Comparison of ENCODE assay signal across 8 cellular contexts in genomic region chr16:78437352-78437968, GRCh38.
DNase-seq lines count a peak whose midpoint lies in the region; ATAC-seq, FAIRE-seq and TF ChIP-seq lines count a peak whose summit lies in the region.

No MANE protein-coding gene starts in this region.

- H3K4me1 Mint-ChIP-seq in CD4-positive, CD25-positive, alpha-beta regulatory T cell: peaks cover 0 to 5% (median 3%) of the 10 kb centered on the region in 4 donors
- no peaks in the 10 kb centered on the region for H3K4me1 Mint-ChIP-seq in stimulated activated effector memory CD8-positive, alpha-beta T cell treated with anti-CD3 and anti-CD28 coated beads, Interleukin-12 subunit alpha, Interleukin-12 subunit beta, amount 100 ng/mL, for 72 hours
- no peaks in the 10 kb centered on the region for H3K4me1 Mint-ChIP-seq in stimulated activated memory B cell treated with anti-CD40 and anti-IgM and Interleukin-4, amounts not matched to agents 10 μg/mL and 1 μg/mL and 100 μg/mL, for 72 hours

- H3K4me1 ChIP-seq in CD4-positive, CD25-positive, alpha-beta regulatory T cell (ENCODE audit: control insufficient read depth, insufficient read depth, low read length, poor library complexity, severe bottlenecking): no peaks in the 10 kb centered on the region
- H3K4me1 ChIP-seq in Peyer's patch (no peaks in the 10 kb centered on the region), ascending aorta (no peaks in the 10 kb centered on the region), kidney (ENCODE audit: control insufficient read depth in 1 of 2, insufficient read depth in 1 of 2, low read depth in 1 of 2, low read length in 2 of 2) (peaks cover 0 to 5% of the 10 kb centered on the region in 2 donors)

- no peaks in the 10 kb centered on the region for H3K9me3 ChIP-seq in CD4-positive, CD25-positive, alpha-beta regulatory T cell (ENCODE audit: control insufficient read depth in 2 of 2, low read length in 2 of 2)
- H3K9me3 ChIP-seq in Peyer's patch: no peaks in the 10 kb centered on the region
- no peaks in the 10 kb centered on the region for H3K9me3 ChIP-seq in ascending aorta
- no peaks in the 10 kb centered on the region for H3K9me3 ChIP-seq in kidney (ENCODE audit: control insufficient read depth in 1 of 2, low read length in 2 of 2)

- TF ChIP-seq POLR2A in Peyer's patch (IDR thresholded peaks at IDR 0.05): no peak

- H3K4me3 ChIP-seq in CD4-positive, CD25-positive, alpha-beta regulatory T cell (ENCODE audit: low read depth, low read length): no peak overlapping the region
- H3K4me3 ChIP-seq in Peyer's patch (no peak overlapping the region), ascending aorta (no peak overlapping the region), kidney (ENCODE audit: low read length in 2 of 2) (no peak overlapping the region)

- no peaks in the 10 kb centered on the region for H3K27me3 Mint-ChIP-seq in CD4-positive, CD25-positive, alpha-beta regulatory T cell
- no peaks in the 10 kb centered on the region for H3K27me3 Mint-ChIP-seq in stimulated activated memory B cell treated with anti-CD40 and anti-IgM and Interleukin-4, amounts not matched to agents 10 μg/mL and 1 μg/mL and 100 μg/mL, for 72 hours

- FAIRE-seq in kidney (lab: Jason Lieb, UNC): no peak

- no peaks in the 10 kb centered on the region for H3K36me3 ChIP-seq in CD4-positive, CD25-positive, alpha-beta regulatory T cell (ENCODE audit: control insufficient read depth, insufficient read depth, low read length)
- H3K36me3 ChIP-seq in Peyer's patch (no peaks in the 10 kb centered on the region), ascending aorta (peaks cover 0 to 3% of the 10 kb centered on the region in 2 donors), kidney (ENCODE audit: control insufficient read depth in 1 of 2, insufficient read depth in 2 of 2, low read length in 2 of 2) (no peaks in the 10 kb centered on the region)

- peaks cover 19% of the 10 kb centered on the region for H3K36me3 Mint-ChIP-seq in CD4-positive, CD25-positive, alpha-beta regulatory T cell
- H3K36me3 Mint-ChIP-seq in stimulated activated effector memory CD8-positive, alpha-beta T cell treated with anti-CD3 and anti-CD28 coated beads, Interleukin-12 subunit alpha, Interleukin-12 subunit beta, amount 100 ng/mL, for 72 hours: peaks cover 5% of the 10 kb centered on the region
- peaks cover 20% of the 10 kb centered on the region for H3K36me3 Mint-ChIP-seq in stimulated activated memory B cell treated with anti-CD40 and anti-IgM and Interleukin-4, amounts not matched to agents 10 μg/mL and 1 μg/mL and 100 μg/mL, for 72 hours

- no peak overlapping the region for H3K9ac ChIP-seq in kidney (ENCODE audit: low read length in 2 of 2)

- no peak overlapping the region for H3K4me3 Mint-ChIP-seq in CD4-positive, CD25-positive, alpha-beta regulatory T cell
- no peak overlapping the region for H3K4me3 Mint-ChIP-seq in stimulated activated effector memory CD8-positive, alpha-beta T cell treated with anti-CD3 and anti-CD28 coated beads, Interleukin-12 subunit alpha, Interleukin-12 subunit beta, amount 100 ng/mL, for 72 hours
- no peak overlapping the region for H3K4me3 Mint-ChIP-seq in stimulated activated memory B cell treated with anti-CD40 and anti-IgM and Interleukin-4, amounts not matched to agents 10 μg/mL and 1 μg/mL and 100 μg/mL, for 72 hours

- peak; percentile 45 to 82 (median 64) for TF ChIP-seq CTCF in Peyer's patch (IDR thresholded peaks at IDR 0.05)
- TF ChIP-seq CTCF in ascending aorta (IDR thresholded peaks at IDR 0.05): peak in 2 of 3 experiments; percentile 79 to 81
- peak; percentile 69 for TF ChIP-seq CTCF in kidney (IDR thresholded peaks at IDR 0.05; ENCODE audit: borderline replicate concordance, extremely low read depth, insufficient read depth)

- intact Hi-C loops in ascending aorta (cut with DNase I) (loop anchor here (5.0 kb wide), 1 partner anchor 315 kb away; no protein-coding TSS in a partner anchor), kidney (cut with DNase I) (no loop called here), posterior vena cava (cut with DNase I) (no loop called here)

- no peak overlapping the region for H3K27ac ChIP-seq in CD4-positive, CD25-positive, alpha-beta regulatory T cell (ENCODE audit: insufficient read depth, low read length, poor library complexity, severe bottlenecking)
- H3K27ac ChIP-seq in Peyer's patch (no peak overlapping the region), ascending aorta (no peak overlapping the region), kidney (ENCODE audit: low read depth in 2 of 2, low read length in 2 of 2) (no peak overlapping the region)

- peaks cover 0 to 2% (median 0%) of the 10 kb centered on the region in 7 donors for H3K9me3 Mint-ChIP-seq in CD4-positive, CD25-positive, alpha-beta regulatory T cell
- H3K9me3 Mint-ChIP-seq in stimulated activated effector memory CD8-positive, alpha-beta T cell treated with anti-CD3 and anti-CD28 coated beads, Interleukin-12 subunit alpha, Interleukin-12 subunit beta, amount 100 ng/mL, for 72 hours: no peaks in the 10 kb centered on the region
- H3K9me3 Mint-ChIP-seq in stimulated activated memory B cell treated with anti-CD40 and anti-IgM and Interleukin-4, amounts not matched to agents 10 μg/mL and 1 μg/mL and 100 μg/mL, for 72 hours: no peaks in the 10 kb centered on the region

- no peak for ATAC-seq in CD4-positive, CD25-positive, alpha-beta regulatory T cell (ENCODE audit: low read depth in 2 of 2)
- ATAC-seq in GM19351 (IDR thresholded peaks at IDR 0.05; ENCODE audit: unreplicated experiment): peak; percentile 64
- no peak for ATAC-seq in stimulated activated effector memory CD8-positive, alpha-beta T cell treated with anti-CD3 and anti-CD28 coated beads, Interleukin-12 subunit alpha, Interleukin-12 subunit beta, amount 100 ng/mL, for 72 hours
- ATAC-seq in stimulated activated memory B cell treated with anti-CD40 and anti-IgM and Interleukin-4, amounts not matched to agents 10 μg/mL and 1 μg/mL and 100 μg/mL, for 72 hours: no peak

- DNase-seq in CD4-positive, CD25-positive, alpha-beta regulatory T cell: peak in 2 of 3 donors; percentile 14 to 39
- DNase-seq in Peyer's patch (peak in 1 of 3 donors; percentile 59), ascending aorta (ENCODE audit: low spot score in 2 of 2) (no peak), kidney (no peak), posterior vena cava (ENCODE audit: low spot score) (no peak)
- peak; percentile 5 to 51 for DNase-seq in stimulated activated effector memory CD8-positive, alpha-beta T cell treated with anti-CD3 and anti-CD28 coated beads, Interleukin-12 subunit alpha, Interleukin-12 subunit beta, amount 100 ng/mL, for 72 hours (ENCODE audit: low spot score in 2 of 2)

- no peaks in the 10 kb centered on the region for H3K27me3 ChIP-seq in CD4-positive, CD25-positive, alpha-beta regulatory T cell (ENCODE audit: control insufficient read depth, insufficient read depth, low read length)
- H3K27me3 ChIP-seq in Peyer's patch: no peaks in the 10 kb centered on the region
- H3K27me3 ChIP-seq in ascending aorta: no peaks in the 10 kb centered on the region

- no peak overlapping the region for H3K27ac Mint-ChIP-seq in CD4-positive, CD25-positive, alpha-beta regulatory T cell
- no peak overlapping the region for H3K27ac Mint-ChIP-seq in stimulated activated effector memory CD8-positive, alpha-beta T cell treated with anti-CD3 and anti-CD28 coated beads, Interleukin-12 subunit alpha, Interleukin-12 subunit beta, amount 100 ng/mL, for 72 hours
- no peak overlapping the region for H3K27ac Mint-ChIP-seq in stimulated activated memory B cell treated with anti-CD40 and anti-IgM and Interleukin-4, amounts not matched to agents 10 μg/mL and 1 μg/mL and 100 μg/mL, for 72 hours

Comparison
In these comparisons a context has a peak if more than half of its experiments do, and no peak if none do; other contexts are left out.
1. DNase-seq: peak in CD4-positive, CD25-positive, alpha-beta regulatory T cell (2 of 3) and stimulated activated effector memory CD8-positive, alpha-beta T cell treated with anti-CD3 and anti-CD28 coated beads, Interleukin-12 subunit alpha, Interleukin-12 subunit beta, amount 100 ng/mL, for 72 hours (2 of 2); none in ascending aorta (0 of 2), kidney (single experiment) and posterior vena cava (single experiment).
2. Peak in every context shown above with its lines, with median percentiles within 50 percentile points of each other: CTCF ChIP-seq.